ENCODE assay signal across 32 cellular contexts in the genomic region with DNA sequence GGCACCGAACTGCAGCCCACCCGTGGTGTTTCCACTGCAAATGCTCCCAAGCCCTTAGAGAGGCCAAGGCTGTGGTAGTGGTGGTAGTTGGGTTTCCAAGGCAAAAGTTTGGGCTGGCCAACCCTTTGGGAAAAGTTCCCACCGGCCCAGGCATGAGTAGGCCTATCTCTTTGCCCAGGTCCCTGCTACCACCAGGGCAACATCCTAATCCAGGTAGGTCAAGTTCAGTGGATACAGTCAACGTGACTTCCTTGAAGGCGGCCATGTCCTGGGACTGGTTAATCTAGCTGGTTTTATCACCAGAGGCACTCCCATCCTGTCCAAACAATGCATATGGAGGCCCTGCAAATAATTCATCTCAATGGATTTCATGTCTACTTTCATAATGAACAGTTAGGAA. TPM values are rescaled to one million over a fixed set of nuclear protein-coding genes. Genes with fewer than 3 reads are reported as not detected.
A peak's percentile ranks its signal among the peaks of the same experiment; 100 is the strongest.
DNase-seq lines count a peak whose midpoint lies in the region; ATAC-seq, FAIRE-seq and TF ChIP-seq lines count a peak whose summit lies in the region.
"Had no signal": no experiment of that assay in that cellular context is flagged by ENCODE, and none has a peak within 500 bp of the region (broad histone marks: within the 10 kb centered on the region; RNA-seq: fewer than 3 reads in every experiment).

No MANE protein-coding gene starts in this region.

- H3K4me1 Mint-ChIP-seq in CD4-positive, CD25-positive, alpha-beta regulatory T cell: peaks cover 0 to 39% (median 13%) of the 10 kb centered on the region in 4 donors
- H3K4me1 Mint-ChIP-seq in neural crest cell: peaks cover 40% of the 10 kb centered on the region

- H3K27me3 ChIP-seq in CD4-positive, CD25-positive, alpha-beta regulatory T cell (ENCODE audit: control insufficient read depth, insufficient read depth, low read length): peaks cover 54% of the 10 kb centered on the region
- H3K27me3 ChIP-seq in HUES64 (ENCODE audit: insufficient read depth, low read length) (peaks cover 99% of the 10 kb centered on the region), endothelial cell of umbilical vein (ENCODE audit: control insufficient read depth in 2 of 2, insufficient read depth in 2 of 2, low read length in 2 of 2) (peaks cover 83 to 93% of the 10 kb centered on the region in 2 experiments), Karpas-422 (ENCODE audit: low read length) (no peaks in the 10 kb centered on the region), PC-9 (ENCODE audit: insufficient read depth, low read depth) (peaks cover 26% of the 10 kb centered on the region)
- H3K27me3 ChIP-seq: pancreas had no signal

- no peak for FAIRE-seq in endothelial cell of umbilical vein (lab: Jason Lieb, UNC)
- FAIRE-seq: A204.1, bronchial epithelial cell, GM18507, pancreas had no signal

- H3K4me3 ChIP-seq in CD4-positive, CD25-positive, alpha-beta regulatory T cell (ENCODE audit: low read depth, low read length): no peak overlapping the region
- peak overlapping the region; percentile 60; the same call in 1 of the 2 replicates for H3K4me3 ChIP-seq in HUES64 (ENCODE audit: low read length)
- H3K4me3 ChIP-seq in endothelial cell of umbilical vein (replicated peaks in 1 of 3; ENCODE audit: insufficient read depth in 1 of 3, low read depth in 1 of 3, low read length in 3 of 3): no peak overlapping the region
- no peak overlapping the region for H3K4me3 ChIP-seq in Karpas-422 (ENCODE audit: low read length)
- no peak overlapping the region for H3K4me3 ChIP-seq in PC-9
- H3K4me3 ChIP-seq: uterus had no signal

- H3K79me2 ChIP-seq in endothelial cell of umbilical vein (ENCODE audit: control insufficient read depth, insufficient read depth, low read length): no peaks in the 10 kb centered on the region
- H3K79me2 ChIP-seq in Karpas-422 (ENCODE audit: low read length): no peaks in the 10 kb centered on the region
- no peaks in the 10 kb centered on the region for H3K79me2 ChIP-seq in PC-9 (ENCODE audit: low read depth)

- POLR2A ChIA-PET in endothelial cell of umbilical vein (lab: Charles Lee) (no interaction called here), PC-9 (lab: Charles Lee; ENCODE audit: unreplicated experiment) (no interaction called here)

- no peaks in the 10 kb centered on the region for H3K9me2 ChIP-seq in Karpas-422 (replicated peaks; ENCODE audit: insufficient read depth, low read length)
- H3K9me2 ChIP-seq in PC-9 (ENCODE audit: insufficient read depth): no peaks in the 10 kb centered on the region

- no peaks in the 10 kb centered on the region for H4K20me1 ChIP-seq in endothelial cell of umbilical vein (replicated peaks; ENCODE audit: control insufficient read depth, extremely low read depth, insufficient read depth, low read length)
- H4K20me1 ChIP-seq in Karpas-422 (ENCODE audit: insufficient read depth, low read depth, low read length): no peaks in the 10 kb centered on the region
- no peaks in the 10 kb centered on the region for H4K20me1 ChIP-seq in PC-9 (ENCODE audit: insufficient read depth)

- peaks cover 32% of the 10 kb centered on the region for H3K4me1 ChIP-seq in CD4-positive, CD25-positive, alpha-beta regulatory T cell (ENCODE audit: control insufficient read depth, insufficient read depth, low read length, poor library complexity, severe bottlenecking)
- H3K4me1 ChIP-seq in HUES64 (ENCODE audit: insufficient read depth, low read length): peaks cover 53% of the 10 kb centered on the region
- peaks cover 9% of the 10 kb centered on the region for H3K4me1 ChIP-seq in endothelial cell of umbilical vein (ENCODE audit: control insufficient read depth, extremely low read depth, insufficient read depth, low read length)
- H3K4me1 ChIP-seq in Karpas-422 (ENCODE audit: low read length): peaks cover 20% of the 10 kb centered on the region
- H3K4me1 ChIP-seq in PC-9 (replicated peaks; ENCODE audit: insufficient read depth): no peaks in the 10 kb centered on the region
- H3K4me1 ChIP-seq: pancreas had no signal

- ATAC-seq in CD4-positive, CD25-positive, alpha-beta regulatory T cell (ENCODE audit: low read depth in 2 of 2): no peak
- ATAC-seq in GM21528 (IDR thresholded peaks at IDR 0.05; ENCODE audit: low FRiP score, unreplicated experiment): no peak
- ATAC-seq: activated CD4-positive, alpha-beta T cell treated with anti-CD3 and anti-CD28 coated beads for 36 hours; activated CD8-positive, alpha-beta T cell treated with anti-CD3 and anti-CD28 coated beads, Interleukin-2, amount 10 ng/mL, durations not matched to agents 7 days and 5 days; stimulated activated naive CD8-positive, alpha-beta T cell treated with anti-CD3 and anti-CD28 coated beads, Interleukin-15, amount 100 ng/mL, for 72 hours; T-helper 17 cell had no signal

- WGBS in HUES64: 36% methylated on average over 5 of the region's 5 CpGs

- peak overlapping the region in 3 of 4 donors; percentile 48 to 86 (median 80) for H3K4me3 Mint-ChIP-seq in CD4-positive, CD25-positive, alpha-beta regulatory T cell
- H3K4me3 Mint-ChIP-seq in neural crest cell: peak overlapping the region; percentile 90
- H3K4me3 Mint-ChIP-seq: activated CD4-positive, alpha-beta T cell treated with anti-CD3 and anti-CD28 coated beads for 36 hours; activated CD8-positive, alpha-beta T cell treated with anti-CD3 and anti-CD28 coated beads, Interleukin-2, amount 10 ng/mL, durations not matched to agents 7 days and 5 days had no signal

- H3K27ac Mint-ChIP-seq in CD4-positive, CD25-positive, alpha-beta regulatory T cell: no peak overlapping the region
- H3K27ac Mint-ChIP-seq in neural crest cell (ENCODE audit: unreplicated experiment): no peak overlapping the region
- H3K27ac Mint-ChIP-seq: activated CD4-positive, alpha-beta T cell treated with anti-CD3 and anti-CD28 coated beads for 36 hours; activated CD8-positive, alpha-beta T cell treated with anti-CD3 and anti-CD28 coated beads, Interleukin-2, amount 10 ng/mL, durations not matched to agents 7 days and 5 days; activated naive CD8-positive, alpha-beta T cell; stimulated activated naive CD8-positive, alpha-beta T cell treated with anti-CD3 and anti-CD28 coated beads, Interleukin-15, amount 100 ng/mL, for 72 hours; T-helper 17 cell had no signal

- H3K36me3 ChIP-seq in CD4-positive, CD25-positive, alpha-beta regulatory T cell (ENCODE audit: control insufficient read depth, insufficient read depth, low read length): no peaks in the 10 kb centered on the region
- H3K36me3 ChIP-seq in HUES64 (ENCODE audit: insufficient read depth, low read length) (no peaks in the 10 kb centered on the region), endothelial cell of umbilical vein (ENCODE audit: control insufficient read depth in 2 of 2, extremely low read depth in 1 of 2, insufficient read depth in 2 of 2, low read length in 2 of 2) (no peaks in the 10 kb centered on the region), Karpas-422 (ENCODE audit: insufficient read depth, low read length) (no peaks in the 10 kb centered on the region), PC-9 (ENCODE audit: low read depth) (no peaks in the 10 kb centered on the region)
- H3K36me3 ChIP-seq: left ventricle myocardium inferior, pancreas, uterus had no signal

- no peak overlapping the region for H3K27ac ChIP-seq in CD4-positive, CD25-positive, alpha-beta regulatory T cell (ENCODE audit: insufficient read depth, low read length, poor library complexity, severe bottlenecking)
- H3K27ac ChIP-seq in HUES64 (ENCODE audit: low read depth, low read length) (no peak overlapping the region), endothelial cell of umbilical vein (ENCODE audit: insufficient read depth, low read depth, low read length) (no peak overlapping the region), Karpas-422 (ENCODE audit: low read length) (no peak overlapping the region), PC-9 (no peak overlapping the region)
- H3K27ac ChIP-seq: left ventricle myocardium inferior, uterus had no signal

- no peak overlapping the region for H2AFZ ChIP-seq in endothelial cell of umbilical vein (ENCODE audit: low read depth, low read length)
- H2AFZ ChIP-seq in Karpas-422 (ENCODE audit: low read length): no peak overlapping the region
- no peak overlapping the region for H2AFZ ChIP-seq in PC-9

- peaks cover 88% of the 10 kb centered on the region for H3K27me3 Mint-ChIP-seq in CD4-positive, CD25-positive, alpha-beta regulatory T cell
- peaks cover 28% of the 10 kb centered on the region for H3K27me3 Mint-ChIP-seq in neural crest cell (ENCODE audit: low read depth)

- no peak for TF ChIP-seq CTCF in endothelial cell of umbilical vein (IDR thresholded peaks at IDR 0.05; ENCODE audit: extremely low read depth in 1 of 2, insufficient read depth in 1 of 2, low read depth in 1 of 2, low read length in 2 of 2)
- TF ChIP-seq CTCF in neural crest cell (conservative IDR thresholded peaks at IDR 0.05): no peak
- TF ChIP-seq CTCF in PC-9 (conservative IDR thresholded peaks at IDR 0.05): no peak

- H3K9me3 Mint-ChIP-seq in CD4-positive, CD25-positive, alpha-beta regulatory T cell: peaks cover 0 to 9% (median 0%) of the 10 kb centered on the region in 7 donors
- H3K9me3 Mint-ChIP-seq in neural crest cell: no peaks in the 10 kb centered on the region

- H3K4me2 ChIP-seq in endothelial cell of umbilical vein (ENCODE audit: insufficient read depth, low read length) (no peak overlapping the region), Karpas-422 (ENCODE audit: low read depth, low read length, poor library complexity, severe bottlenecking) (no peak overlapping the region), PC-9 (no peak overlapping the region)

- H3F3A ChIP-seq in PC-9 (ENCODE audit: insufficient read depth, low read depth): no peaks in the 10 kb centered on the region

- no peak for DNase-seq in CD4-positive, CD25-positive, alpha-beta regulatory T cell
- DNase-seq in endothelial cell of umbilical vein (ENCODE audit: low read depth, low spot score) (no peak), neural crest cell (ENCODE audit: low read depth, low spot score) (no peak), NCI-H345 treated with DMSO at 0.1 percent for 48 hours (lab: John Stamatoyannopoulos, UW; ENCODE audit: unreplicated experiment) (no peak), Karpas-422 (no peak), PC-9 (no peak)
- DNase-seq: activated CD4-positive, alpha-beta T cell treated with anti-CD3 and anti-CD28 coated beads for 36 hours; activated CD8-positive, alpha-beta T cell treated with anti-CD3 and anti-CD28 coated beads, Interleukin-2, amount 10 ng/mL, durations not matched to agents 7 days and 5 days; CD4-positive, alpha-beta memory T cell; effector memory CD4-positive, alpha-beta T cell; erythroblast; GOT3; islet precursor cell; KBM-7; left ventricle myocardium inferior; NCI-H526 treated with DMSO at 0.1 percent for 48 hours; Right ventricle myocardium superior; stimulated activated CD4-positive, alpha-beta T cell treated with anti-CD3 and anti-CD28 coated beads, Interleukin-1b, Interleukin-23, amount 100 ng/mL, for 48 hours; T-helper 17 cell; uterus had no signal

- H3K36me3 Mint-ChIP-seq in CD4-positive, CD25-positive, alpha-beta regulatory T cell: no peaks in the 10 kb centered on the region
- peaks cover 19% of the 10 kb centered on the region for H3K36me3 Mint-ChIP-seq in neural crest cell (ENCODE audit: low read depth)
- H3K36me3 Mint-ChIP-seq: activated naive CD8-positive, alpha-beta T cell; CD4-positive, alpha-beta memory T cell had no signal

- dilution Hi-C loops in endothelial cell of umbilical vein (cut with MboI; ENCODE audit: extremely low pct_ligation_motif_present, low sequenced_read_pairs): no loop called here

- BruUV-seq in endothelial cell of umbilical vein (replicated peaks; lab: Mats Ljungman, UMichigan) (no TSS peak), PC-9 (replicated peaks; lab: Mats Ljungman, UMichigan) (no TSS peak)

- no peaks in the 10 kb centered on the region for H3K9me1 ChIP-seq in endothelial cell of umbilical vein (replicated peaks; ENCODE audit: control insufficient read depth, extremely low read depth, insufficient read depth, low read length)

- intact Hi-C loops in endothelial cell of umbilical vein (cut with micrococcal nuclease): no loop called here
- intact Hi-C loops in PC-9 (cut with micrococcal nuclease; ENCODE audit: unreplicated experiment): no loop called here

- CTCF ChIA-PET in endothelial cell of umbilical vein (lab: Charles Lee): interaction anchor here (1.9 kb wide), 1 partner anchor 8 kb away, joined by 9 read pairs; no protein-coding TSS in a partner anchor
- CTCF ChIA-PET in PC-9 (lab: Charles Lee): no interaction called here

- no peak for TF ChIP-seq POLR2A in endothelial cell of umbilical vein (IDR thresholded peaks at IDR 0.05; ENCODE audit: low read depth, low read length)

- H3K9me3 ChIP-seq in CD4-positive, CD25-positive, alpha-beta regulatory T cell (ENCODE audit: control insufficient read depth in 2 of 2, low read length in 2 of 2): no peaks in the 10 kb centered on the region
- no peaks in the 10 kb centered on the region for H3K9me3 ChIP-seq in HUES64 (ENCODE audit: insufficient read depth, low read depth, low read length)
- no peaks in the 10 kb centered on the region for H3K9me3 ChIP-seq in endothelial cell of umbilical vein (replicated peaks; ENCODE audit: control insufficient read depth, insufficient read depth, low read length)
- no peaks in the 10 kb centered on the region for H3K9me3 ChIP-seq in Karpas-422 (ENCODE audit: low read length)
- H3K9me3 ChIP-seq in PC-9 (ENCODE audit: insufficient read depth, low read depth): no peaks in the 10 kb centered on the region
- H3K9me3 ChIP-seq: left ventricle myocardium inferior, pancreas, uterus had no signal

- H3K9ac ChIP-seq in HUES64 (ENCODE audit: low read depth, low read length): no peak overlapping the region
- no peak overlapping the region for H3K9ac ChIP-seq in endothelial cell of umbilical vein (replicated peaks; ENCODE audit: extremely low read depth, insufficient read depth, low read length)
- H3K9ac ChIP-seq in Karpas-422 (ENCODE audit: low read length): no peak overlapping the region

RNA-seq across cellular contexts. Expression of a gene that starts 1.6 kb away (rescaled TPM):
- not detected for total RNA-seq in CD4-positive, CD25-positive, alpha-beta regulatory T cell
- not detected for polyA plus RNA-seq in CD4-positive, CD25-positive, alpha-beta regulatory T cell
- 2.1 TPM for polyA plus RNA-seq in HUES64 (2013, experiment 1 of 2)
- polyA plus RNA-seq in HUES64 (2013, experiment 2 of 2): 5.1 TPM
- total RNA-seq in endothelial cell of umbilical vein: not detected in 2 replicates
- polyA plus RNA-seq in endothelial cell of umbilical vein: not detected in 2 replicates
- not detected in 2 replicates for polyA plus RNA-seq in endothelial cell of umbilical vein (2011; cell fraction: cytosol; rRNA removed)
- not detected in 2 replicates for polyA plus RNA-seq in endothelial cell of umbilical vein (2011; cell fraction: nucleus; rRNA removed)
- not detected in 2 replicates for polyA plus RNA-seq in endothelial cell of umbilical vein (2012)
- not detected in 2 replicates for polyA minus RNA-seq in endothelial cell of umbilical vein
- not detected for polyA minus RNA-seq in endothelial cell of umbilical vein (2011; cell fraction: cytosol; rRNA and poly(A)+ RNA removed)
- polyA minus RNA-seq in endothelial cell of umbilical vein (2011; cell fraction: nucleus; rRNA and poly(A)+ RNA removed): not detected in 2 replicates
- 36.5 and 41.6 TPM in 2 replicates for total RNA-seq in neural crest cell
- total RNA-seq in Karpas-422 (2014; rRNA removed; shearing (Covaris generic); ENCODE audit: low replicate concordance): 0.14 and 0.45 TPM in 2 replicates
- total RNA-seq in PC-9 (2021): not detected in 2 replicates
- total RNA-seq: activated CD4-positive, alpha-beta T cell treated with anti-CD3 and anti-CD28 coated beads for 36 hours; activated CD8-positive, alpha-beta T cell treated with anti-CD3 and anti-CD28 coated beads, Interleukin-2, amount 10 ng/mL, durations not matched to agents 7 days and 5 days; bronchial epithelial cell; CD4-positive, alpha-beta memory T cell; Daoy; HT-29; left ventricle myocardium inferior; MCF 10A; myocyte; Right ventricle myocardium superior; T-helper 17 cell; uterus had no signal
- polyA plus RNA-seq: CD4-positive, alpha-beta memory T cell had no signal

Comparison
In these comparisons a context has a peak if more than half of its experiments do, and no peak if none do; other contexts are left out.
1. RNA of a gene that starts 1.6 kb away (total RNA-seq): 36.5 to 41.6 TPM in neural crest cell; 0.14 to 0.45 TPM in Karpas-422, not detected in CD4-positive, CD25-positive, alpha-beta regulatory T cell (single experiment), not detected in endothelial cell of umbilical vein and not detected in PC-9; every median in the first group is over 10 times any median in the second.